Comparison of ENCODE assay signal across 14 cellular contexts in genomic region chr5:16757989-16758501, GRCh38.
DNase-seq lines count a peak whose midpoint lies in the region; ATAC-seq and TF ChIP-seq lines count a peak whose summit lies in the region.
"Had no signal": no experiment of that assay in that cellular context is flagged by ENCODE, and none has a peak within 500 bp of the region (broad histone marks: within the 10 kb centered on the region; RNA-seq: fewer than 3 reads in every experiment).

No MANE protein-coding gene starts in this region.

- TF ChIP-seq CTCF in Caco-2 (IDR thresholded peaks at IDR 0.05; ENCODE audit: insufficient read depth in 1 of 2, low read depth in 1 of 2, low read length in 1 of 2, severe bottlenecking in 1 of 2, unreplicated experiment in 1 of 2): no peak
- TF ChIP-seq CTCF in hepatocyte (IDR thresholded peaks at IDR 0.05; ENCODE audit: poor library complexity): no peak
- no peak for TF ChIP-seq CTCF in parathyroid adenoma (IDR thresholded peaks at IDR 0.05)

- no peaks in the 10 kb centered on the region for H4K20me1 ChIP-seq in hepatocyte (ENCODE audit: insufficient read depth, poor library complexity, severe bottlenecking)
- H4K20me1 ChIP-seq: BLaER1 treated with 17β-estradiol and CSF1 and Interleukin-3, amounts not matched to agents 10 nM and 100 nM had no signal

- H3K4me3 ChIP-seq in Caco-2 (ENCODE audit: low read depth, low read length) (no peak overlapping the region), SK-N-MC (no peak overlapping the region), hepatocyte (no peak overlapping the region), parathyroid adenoma (ENCODE audit: low read depth, low read length) (no peak overlapping the region)
- H3K4me3 ChIP-seq: BLaER1 treated with 17β-estradiol and CSF1 and Interleukin-3, amounts not matched to agents 10 nM and 100 nM; SJCRH30 had no signal

- no peak overlapping the region for H3K9ac ChIP-seq in SK-N-MC (ENCODE audit: insufficient read length)
- H3K9ac ChIP-seq in parathyroid adenoma: no peak overlapping the region
- H3K9ac ChIP-seq: BLaER1 treated with 17β-estradiol and CSF1 and Interleukin-3, amounts not matched to agents 10 nM and 100 nM had no signal

- peak; percentile 54 to 59 for DNase-seq in Caco-2
- no peak for DNase-seq in SK-N-MC (ENCODE audit: low read depth, low spot score)
- DNase-seq in hepatocyte (ENCODE audit: low spot score): no peak
- DNase-seq in cerebellar cortex (ENCODE audit: low spot score): no peak
- DNase-seq: DMS 273 treated with DMSO at 0.1 percent for 48 hours; NCI-H187; NCI-H446; NK-92 treated with Interleukin-12 subunit alpha and Interleukin-12 subunit beta, amount 100 ng/mL, for 24 hours; SJCRH30 had no signal

- 52% methylated on average over 8 of the region's 8 CpGs for WGBS in hepatocyte (ENCODE audit: low lambda C conversion rate, missing lambda C conversion rate)

- H2AFZ ChIP-seq in hepatocyte (no peak overlapping the region), parathyroid adenoma (peak overlapping the region; percentile 43)

- no peaks in the 10 kb centered on the region for H3K9me3 Mint-ChIP-seq in Caco-2 (ENCODE audit: unreplicated experiment)

- H3K4me1 ChIP-seq in Caco-2 (peaks cover 49% of the 10 kb centered on the region), hepatocyte (ENCODE audit: insufficient read depth) (no peaks in the 10 kb centered on the region), parathyroid adenoma (no peaks in the 10 kb centered on the region)

- no peaks in the 10 kb centered on the region for H3K27me3 Mint-ChIP-seq in Caco-2 (ENCODE audit: insufficient read depth, unreplicated experiment)

- peaks cover 7% of the 10 kb centered on the region for H3K4me1 Mint-ChIP-seq in Caco-2 (ENCODE audit: low read depth, unreplicated experiment)

- intact Hi-C loops in Caco-2 (cut with micrococcal nuclease; ENCODE audit: unreplicated experiment): loop anchor here (1.0 to 10.0 kb wide), 2 partner anchors 37 to 63 kb away; no protein-coding TSS in a partner anchor

- peaks cover 78% of the 10 kb centered on the region for H3K36me3 Mint-ChIP-seq in Caco-2 (ENCODE audit: insufficient read depth, unreplicated experiment)

- no peak for ATAC-seq in GM18519 (IDR thresholded peaks at IDR 0.05; ENCODE audit: low FRiP score, unreplicated experiment)
- no peak for ATAC-seq in GM21390 (IDR thresholded peaks at IDR 0.05; ENCODE audit: unreplicated experiment)

- H3K36me3 ChIP-seq in Caco-2 (ENCODE audit: control insufficient read depth, insufficient read depth, low read length) (peaks cover 3% of the 10 kb centered on the region), SK-N-MC (ENCODE audit: insufficient read depth, low read length) (peaks cover 90% of the 10 kb centered on the region), hepatocyte (replicated peaks; ENCODE audit: insufficient read depth, low read depth) (no peaks in the 10 kb centered on the region), parathyroid adenoma (ENCODE audit: control insufficient read depth, insufficient read depth, low read length) (no peaks in the 10 kb centered on the region)
- H3K36me3 ChIP-seq: BLaER1 treated with 17β-estradiol and CSF1 and Interleukin-3, amounts not matched to agents 10 nM and 100 nM; SJCRH30 had no signal

- POLR2A ChIA-PET in Caco-2 (lab: Charles Lee): no interaction called here

- peak overlapping the region; percentile 67 for H3K27ac Mint-ChIP-seq in Caco-2 (ENCODE audit: unreplicated experiment)

- BruUV-seq in Caco-2 (replicated peaks; lab: Mats Ljungman, UMichigan): no TSS peak

- H3K9me3 ChIP-seq in Caco-2 (no peaks in the 10 kb centered on the region), SK-N-MC (ENCODE audit: low read depth, low read length) (no peaks in the 10 kb centered on the region), hepatocyte (ENCODE audit: low read depth) (no peaks in the 10 kb centered on the region), parathyroid adenoma (ENCODE audit: control insufficient read depth, low read length) (no peaks in the 10 kb centered on the region)
- H3K9me3 ChIP-seq: BLaER1 treated with 17β-estradiol and CSF1 and Interleukin-3, amounts not matched to agents 10 nM and 100 nM; SJCRH30 had no signal

- H3K4me2 ChIP-seq in hepatocyte (peak overlapping the region; percentile 39), parathyroid adenoma (ENCODE audit: low read length) (no peak overlapping the region)
- H3K4me2 ChIP-seq: BLaER1 treated with 17β-estradiol and CSF1 and Interleukin-3, amounts not matched to agents 10 nM and 100 nM had no signal

- peak overlapping the region; percentile 26; the same call in 1 of the 2 replicates for H3K27ac ChIP-seq in SK-N-MC
- H3K27ac ChIP-seq in hepatocyte: peak overlapping the region; percentile 49
- H3K27ac ChIP-seq in parathyroid adenoma: no peak overlapping the region
- H3K27ac ChIP-seq: BLaER1 treated with 17β-estradiol and CSF1 and Interleukin-3, amounts not matched to agents 10 nM and 100 nM; RWPE1; SJCRH30 had no signal

- CTCF ChIA-PET in Caco-2 (lab: Charles Lee): interaction anchor here (0.5 to 0.6 kb wide), 2 partner anchors 148 to 369 kb away, joined by 3 read pairs; no protein-coding TSS in a partner anchor

- H3K4me3 Mint-ChIP-seq in Caco-2 (ENCODE audit: unreplicated experiment): peak overlapping the region; percentile 13

- H3K79me2 ChIP-seq in hepatocyte: no peaks in the 10 kb centered on the region
- no peaks in the 10 kb centered on the region for H3K79me2 ChIP-seq in parathyroid adenoma

- no peaks in the 10 kb centered on the region for H3K27me3 ChIP-seq in Caco-2 (replicated peaks; ENCODE audit: control insufficient read depth, insufficient read depth, low read length)
- no peaks in the 10 kb centered on the region for H3K27me3 ChIP-seq in hepatocyte
- no peaks in the 10 kb centered on the region for H3K27me3 ChIP-seq in parathyroid adenoma (ENCODE audit: control insufficient read depth, insufficient read depth, low read length)
- H3K27me3 ChIP-seq: BLaER1 treated with 17β-estradiol and CSF1 and Interleukin-3, amounts not matched to agents 10 nM and 100 nM; SJCRH30 had no signal

- H3K9me2 ChIP-seq in hepatocyte (replicated peaks; ENCODE audit: insufficient read depth): no peaks in the 10 kb centered on the region

Comparison
In these comparisons a context has a peak if more than half of its experiments do, and no peak if none do; other contexts are left out.
1. DNase-seq: peak in Caco-2 (2 of 2); none in SK-N-MC (single experiment), hepatocyte (single experiment) and cerebellar cortex (single experiment).